Comparison of ENCODE assay signal across 1 cellular context in genomic region chr20:36924167-36925045, GRCh38.
TF ChIP-seq lines count a peak whose summit lies in the region.

No MANE protein-coding gene starts in this region.

TF ChIP-seq in HepG2, 621 proteins besides CTCF, POLR2A, EP300 and RAD21 (continued from another document):
- TF ChIP-seq, protein P1, sequence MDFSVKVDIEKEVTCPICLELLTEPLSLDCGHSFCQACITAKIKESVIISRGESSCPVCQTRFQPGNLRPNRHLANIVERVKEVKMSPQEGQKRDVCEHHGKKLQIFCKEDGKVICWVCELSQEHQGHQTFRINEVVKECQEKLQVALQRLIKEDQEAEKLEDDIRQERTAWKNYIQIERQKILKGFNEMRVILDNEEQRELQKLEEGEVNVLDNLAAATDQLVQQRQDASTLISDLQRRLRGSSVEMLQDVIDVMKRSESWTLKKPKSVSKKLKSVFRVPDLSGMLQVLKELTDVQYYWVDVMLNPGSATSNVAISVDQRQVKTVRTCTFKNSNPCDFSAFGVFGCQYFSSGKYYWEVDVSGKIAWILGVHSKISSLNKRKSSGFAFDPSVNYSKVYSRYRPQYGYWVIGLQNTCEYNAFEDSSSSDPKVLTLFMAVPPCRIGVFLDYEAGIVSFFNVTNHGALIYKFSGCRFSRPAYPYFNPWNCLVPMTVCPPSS (IDR thresholded peaks at IDR 0.05), result 0 out of 2 replicates have a peak, but pooled peaks have one; percentile 88
- TF ChIP-seq ZNF512 (CRISPR knock-in tag; IDR thresholded peaks at IDR 0.05) (peak; percentile 47; the same call in 1 of the 2 replicates), ZNF282 (IDR thresholded peaks at IDR 0.05; ENCODE audit: partially characterized antibody) (peak; percentile 87), ZBTB40 (IDR thresholded peaks at IDR 0.05) (peak; percentile 12; the same call in 1 of the 2 replicates), ZBTB40 (CRISPR knock-in tag; IDR thresholded peaks at IDR 0.05) (no peak), ESRRA (CRISPR knock-in tag; IDR thresholded peaks at IDR 0.05; ENCODE audit: low read depth) (no peak), NONO (IDR thresholded peaks at IDR 0.05) (peak; percentile 71; the same call in 1 of the 2 replicates), NONO (CRISPR knock-in tag; conservative IDR thresholded peaks at IDR 0.05) (no peak), SOX6 (IDR thresholded peaks at IDR 0.05) (peak; percentile 86; the same call in 1 of the 2 replicates), SOX6 (CRISPR knock-in tag; IDR thresholded peaks at IDR 0.05) (no peak), ATF1 (CRISPR knock-in tag; IDR thresholded peaks at IDR 0.05) (no peak), HNRNPK (IDR thresholded peaks at IDR 0.05; ENCODE audit: low read depth, low read length, poor library complexity, severe bottlenecking) (peak; percentile 69), AKAP8 (CRISPR knock-in tag; IDR thresholded peaks at IDR 0.05) (no peak)
